1 cellular context compared by ENCODE assay signal in the genomic region with DNA sequence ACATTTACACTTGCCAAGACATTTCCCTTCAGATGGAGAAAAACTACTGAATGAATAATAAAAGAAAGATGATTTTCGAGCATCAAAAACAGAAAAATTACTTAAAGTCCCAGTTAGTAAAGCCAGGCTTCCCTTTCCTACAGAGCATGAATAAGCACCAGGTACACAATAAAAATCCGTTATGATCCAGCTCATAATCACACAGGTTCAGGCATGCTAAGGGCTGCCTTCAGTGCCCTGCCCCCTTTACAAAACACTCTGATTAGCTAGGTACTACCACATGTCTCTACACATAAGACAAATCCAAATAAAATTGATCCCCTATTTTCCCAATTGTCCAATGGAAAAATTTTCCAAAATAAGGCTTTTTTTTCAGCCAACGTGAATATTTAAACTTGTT.
TF ChIP-seq lines count a peak whose summit lies in the region.

No MANE protein-coding gene starts in this region.

TF ChIP-seq in neural cell, 6 proteins besides CTCF, POLR2A, EP300 and RAD21:
- TF ChIP-seq POLR2AphosphoS5 (IDR thresholded peaks at IDR 0.05) = no peak
- TF ChIP-seq, protein P1, sequence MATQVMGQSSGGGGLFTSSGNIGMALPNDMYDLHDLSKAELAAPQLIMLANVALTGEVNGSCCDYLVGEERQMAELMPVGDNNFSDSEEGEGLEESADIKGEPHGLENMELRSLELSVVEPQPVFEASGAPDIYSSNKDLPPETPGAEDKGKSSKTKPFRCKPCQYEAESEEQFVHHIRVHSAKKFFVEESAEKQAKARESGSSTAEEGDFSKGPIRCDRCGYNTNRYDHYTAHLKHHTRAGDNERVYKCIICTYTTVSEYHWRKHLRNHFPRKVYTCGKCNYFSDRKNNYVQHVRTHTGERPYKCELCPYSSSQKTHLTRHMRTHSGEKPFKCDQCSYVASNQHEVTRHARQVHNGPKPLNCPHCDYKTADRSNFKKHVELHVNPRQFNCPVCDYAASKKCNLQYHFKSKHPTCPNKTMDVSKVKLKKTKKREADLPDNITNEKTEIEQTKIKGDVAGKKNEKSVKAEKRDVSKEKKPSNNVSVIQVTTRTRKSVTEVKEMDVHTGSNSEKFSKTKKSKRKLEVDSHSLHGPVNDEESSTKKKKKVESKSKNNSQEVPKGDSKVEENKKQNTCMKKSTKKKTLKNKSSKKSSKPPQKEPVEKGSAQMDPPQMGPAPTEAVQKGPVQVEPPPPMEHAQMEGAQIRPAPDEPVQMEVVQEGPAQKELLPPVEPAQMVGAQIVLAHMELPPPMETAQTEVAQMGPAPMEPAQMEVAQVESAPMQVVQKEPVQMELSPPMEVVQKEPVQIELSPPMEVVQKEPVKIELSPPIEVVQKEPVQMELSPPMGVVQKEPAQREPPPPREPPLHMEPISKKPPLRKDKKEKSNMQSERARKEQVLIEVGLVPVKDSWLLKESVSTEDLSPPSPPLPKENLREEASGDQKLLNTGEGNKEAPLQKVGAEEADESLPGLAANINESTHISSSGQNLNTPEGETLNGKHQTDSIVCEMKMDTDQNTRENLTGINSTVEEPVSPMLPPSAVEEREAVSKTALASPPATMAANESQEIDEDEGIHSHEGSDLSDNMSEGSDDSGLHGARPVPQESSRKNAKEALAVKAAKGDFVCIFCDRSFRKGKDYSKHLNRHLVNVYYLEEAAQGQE (IDR thresholded peaks at IDR 0.05; ENCODE audit: borderline replicate concordance) = no peak
- no peak for TF ChIP-seq MXI1 (conservative IDR thresholded peaks at IDR 0.05; ENCODE audit: poor library complexity, severe bottlenecking)
- no peak for TF ChIP-seq EZH2 (IDR thresholded peaks at IDR 0.05; ENCODE audit: borderline replicate concordance, insufficient read depth, low read length, poor library complexity, severe bottlenecking)
- no peak for TF ChIP-seq TAF1 (IDR thresholded peaks at IDR 0.05; ENCODE audit: low read depth)
- TF ChIP-seq SMC3 (conservative IDR thresholded peaks at IDR 0.05; ENCODE audit: poor library complexity) = no peak
TF ChIP-seq in neural cell: peak in this region for 0.
